In the genomic region with DNA sequence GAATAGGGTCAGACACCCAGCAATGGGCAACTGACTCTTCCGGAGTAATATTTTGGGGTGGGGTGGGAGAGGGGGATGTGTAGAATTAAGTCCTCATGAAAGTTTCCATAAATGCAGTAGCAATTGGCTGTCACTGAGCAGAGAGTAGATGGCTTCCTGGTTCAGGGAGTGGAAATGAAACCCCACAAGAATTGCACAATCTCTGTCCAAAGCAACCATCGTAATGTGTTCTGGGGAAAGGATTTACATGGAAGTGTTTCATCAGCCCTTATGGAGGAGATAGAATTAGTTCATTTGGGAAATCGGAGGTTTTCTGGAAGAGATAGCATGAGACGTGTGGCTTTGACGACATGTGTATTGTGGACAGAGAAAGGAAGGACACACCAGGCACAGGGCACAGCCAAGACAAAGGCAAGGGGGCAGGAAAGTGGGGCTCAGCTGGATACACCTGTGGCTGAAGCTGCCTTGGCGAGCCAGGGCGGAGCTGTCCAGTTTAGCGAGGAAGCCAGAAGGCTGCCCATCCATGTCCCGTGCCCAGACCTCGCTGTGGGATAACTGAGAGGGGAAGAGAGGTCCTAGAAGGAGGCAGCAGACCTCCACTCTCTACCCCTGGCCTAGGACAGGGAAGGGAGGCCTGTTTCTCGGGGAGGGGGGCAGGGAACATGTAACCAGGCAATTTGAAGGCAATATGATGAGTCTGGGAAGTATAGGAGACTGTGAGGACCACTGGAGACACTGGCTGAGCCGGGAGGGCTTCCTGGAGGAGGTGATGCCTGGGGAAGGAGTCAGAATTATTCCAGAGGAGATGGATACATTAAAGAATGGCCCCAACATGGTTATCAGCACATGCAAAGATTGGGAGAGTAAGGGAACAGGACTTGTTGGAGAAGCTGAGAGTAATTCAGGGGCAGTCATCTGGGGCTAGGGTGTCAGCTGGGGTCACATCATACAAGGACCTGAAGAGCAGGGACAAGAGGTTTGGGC, we compare ENCODE assay signal across 17 cellular contexts. TPM values are rescaled to one million over a fixed set of nuclear protein-coding genes. Genes with fewer than 3 reads are reported as not detected.
DNase-seq lines count a peak whose midpoint lies in the region; ATAC-seq and TF ChIP-seq lines count a peak whose summit lies in the region.
"Had no signal": no experiment of that assay in that cellular context is flagged by ENCODE, and none has a peak within 500 bp of the region (broad histone marks: within the 10 kb centered on the region; RNA-seq: fewer than 3 reads in every experiment).

No MANE protein-coding gene starts in this region.

- H3K4me3 ChIP-seq in heart right ventricle = no peak overlapping the region
- H3K4me3 ChIP-seq: suprapubic skin had no signal

- peaks cover 0 to 23% (median 0%) of the 10 kb centered on the region in 9 donors for H3K4me1 ChIP-seq in heart right ventricle

- H3K9me3 ChIP-seq in heart right ventricle = no peaks in the 10 kb centered on the region
- H3K9me3 ChIP-seq: suprapubic skin had no signal

- H3K9me3 Mint-ChIP-seq in activated CD8-positive, alpha-beta T cell treated with anti-CD3 and anti-CD28 coated beads, Interleukin-2, amount 10 ng/mL, durations not matched to agents 7 days and 5 days (ENCODE audit: insufficient read depth) = no peaks in the 10 kb centered on the region
- H3K9me3 Mint-ChIP-seq: activated naive CD4-positive, alpha-beta T cell treated with anti-CD3 and anti-CD28 coated beads, Interleukin-2, amount 50 U/mL, for 72 hours; central memory CD8-positive, alpha-beta T cell; neural crest cell had no signal

- POLR2A ChIA-PET in activated CD8-positive, alpha-beta T cell treated with anti-CD3 and anti-CD28 coated beads, Interleukin-2, amount 10 ng/mL, durations not matched to agents 7 days and 5 days (lab: Charles Lee) = no interaction called here

- peaks cover 0 to 64% (median 35%) of the 10 kb centered on the region in 7 donors for H3K27me3 ChIP-seq in heart right ventricle

- DNase-seq in Right ventricle myocardium inferior (ENCODE audit: missing footprints) (no peak), cardiac septum (ENCODE audit: low spot score) (no peak), SIG-M5 (lab: John Stamatoyannopoulos, UW) (peak; percentile 46), heart right ventricle (no peak), AG08396 (ENCODE audit: low spot score) (no peak)
- DNase-seq in stimulated activated CD4-positive, alpha-beta T cell treated with anti-CD3 and anti-CD28 coated beads, Interleukin-2, amount 100 ng/mL, for 24 hours = no peak
- no peak for DNase-seq in activated CD8-positive, alpha-beta T cell treated with anti-CD3 and anti-CD28 coated beads, Interleukin-2, amount 10 ng/mL, durations not matched to agents 7 days and 5 days
- DNase-seq: activated CD8-positive, alpha-beta memory T cell treated with anti-CD3 and anti-CD28 coated beads, Interleukin-2, amount 10 ng/mL, durations not matched to agents 7 days and 5 days; NCI-H1417 treated with DMSO at 0.1 percent for 48 hours; NCI-H510A treated with DMSO at 0.1 percent for 48 hours; SHP77 had no signal

- H3K27me3 Mint-ChIP-seq in activated CD8-positive, alpha-beta T cell treated with anti-CD3 and anti-CD28 coated beads, Interleukin-2, amount 10 ng/mL, durations not matched to agents 7 days and 5 days (ENCODE audit: low read depth) = peaks cover 32% of the 10 kb centered on the region

- no peak overlapping the region for H3K4me3 Mint-ChIP-seq in activated CD8-positive, alpha-beta T cell treated with anti-CD3 and anti-CD28 coated beads, Interleukin-2, amount 10 ng/mL, durations not matched to agents 7 days and 5 days
- H3K4me3 Mint-ChIP-seq: activated CD8-positive, alpha-beta memory T cell treated with anti-CD3 and anti-CD28 coated beads, Interleukin-2, amount 10 ng/mL, durations not matched to agents 7 days and 5 days; central memory CD8-positive, alpha-beta T cell; neural crest cell had no signal

- H3K27ac Mint-ChIP-seq in activated CD8-positive, alpha-beta T cell treated with anti-CD3 and anti-CD28 coated beads, Interleukin-2, amount 10 ng/mL, durations not matched to agents 7 days and 5 days = no peak overlapping the region
- H3K27ac Mint-ChIP-seq: activated CD8-positive, alpha-beta memory T cell treated with anti-CD3 and anti-CD28 coated beads, Interleukin-2, amount 10 ng/mL, durations not matched to agents 7 days and 5 days; activated naive CD4-positive, alpha-beta T cell treated with anti-CD3 and anti-CD28 coated beads, Interleukin-2, amount 50 U/mL, for 72 hours had no signal

- TF ChIP-seq CTCF in heart right ventricle (IDR thresholded peaks at IDR 0.05) = no peak

- no peaks in the 10 kb centered on the region for H3K36me3 Mint-ChIP-seq in activated CD8-positive, alpha-beta T cell treated with anti-CD3 and anti-CD28 coated beads, Interleukin-2, amount 10 ng/mL, durations not matched to agents 7 days and 5 days (ENCODE audit: low read depth)
- H3K36me3 Mint-ChIP-seq: activated CD8-positive, alpha-beta memory T cell treated with anti-CD3 and anti-CD28 coated beads, Interleukin-2, amount 10 ng/mL, durations not matched to agents 7 days and 5 days; activated naive CD4-positive, alpha-beta T cell treated with anti-CD3 and anti-CD28 coated beads, Interleukin-2, amount 50 U/mL, for 72 hours had no signal

- CTCF ChIA-PET in activated CD8-positive, alpha-beta T cell treated with anti-CD3 and anti-CD28 coated beads, Interleukin-2, amount 10 ng/mL, durations not matched to agents 7 days and 5 days (lab: Charles Lee) = interaction anchor here (0.6 kb wide), 1 partner anchor 54 kb away, joined by 3 read pairs; a partner anchor contains a TSS

- no peaks in the 10 kb centered on the region for H3K36me3 ChIP-seq in heart right ventricle
- H3K36me3 ChIP-seq: suprapubic skin had no signal

- intact Hi-C loops in Right ventricle myocardium inferior (cut with DNase I) = no loop called here
- intact Hi-C loops in cardiac septum (cut with DNase I) = no loop called here
- intact Hi-C loops in heart right ventricle (cut with DNase I) = no loop called here

- WGBS in heart right ventricle, 2 donors = 57 to 64% methylated on average over 12 of the region's 12 CpGs

- H3K27ac ChIP-seq in heart right ventricle = peak overlapping the region in 1 of 10 donors; percentile 76
- H3K27ac ChIP-seq: suprapubic skin had no signal

- peak; percentile 53 for ATAC-seq in Right ventricle myocardium inferior
- peak in 6 of 8 donors; percentile 24 to 72 (median 46) for ATAC-seq in heart right ventricle
- ATAC-seq in activated CD8-positive, alpha-beta T cell treated with anti-CD3 and anti-CD28 coated beads, Interleukin-2, amount 10 ng/mL, durations not matched to agents 7 days and 5 days = no peak
- no peak for ATAC-seq in GM21528 (IDR thresholded peaks at IDR 0.05; ENCODE audit: low FRiP score, unreplicated experiment)
- ATAC-seq: activated CD8-positive, alpha-beta memory T cell treated with anti-CD3 and anti-CD28 coated beads, Interleukin-2, amount 10 ng/mL, durations not matched to agents 7 days and 5 days; activated naive CD4-positive, alpha-beta T cell treated with anti-CD3 and anti-CD28 coated beads, Interleukin-2, amount 50 U/mL, for 72 hours had no signal

- H3K4me1 Mint-ChIP-seq in activated CD8-positive, alpha-beta T cell treated with anti-CD3 and anti-CD28 coated beads, Interleukin-2, amount 10 ng/mL, durations not matched to agents 7 days and 5 days (ENCODE audit: low read depth) = no peaks in the 10 kb centered on the region
- H3K4me1 Mint-ChIP-seq: activated CD8-positive, alpha-beta memory T cell treated with anti-CD3 and anti-CD28 coated beads, Interleukin-2, amount 10 ng/mL, durations not matched to agents 7 days and 5 days; neural crest cell had no signal

RNA-seq across cellular contexts. Expression of a gene that starts 2.6 kb away (rescaled TPM):
- total RNA-seq in Right ventricle myocardium inferior (2.2 TPM), cardiac septum (0.92 TPM), heart right ventricle (1 to 10 TPM in 3 of 10 donors, under 1 TPM in 4, not detected in 3; 0.25 to 4.2 (median 0.91) TPM)
- under 1 TPM; 0.20 to 0.73 TPM for polyA plus RNA-seq in heart right ventricle
- total RNA-seq in activated CD8-positive, alpha-beta T cell treated with anti-CD3 and anti-CD28 coated beads, Interleukin-2, amount 10 ng/mL, durations not matched to agents 7 days and 5 days = not detected
- total RNA-seq: activated CD8-positive, alpha-beta memory T cell treated with anti-CD3 and anti-CD28 coated beads, Interleukin-2, amount 10 ng/mL, durations not matched to agents 7 days and 5 days; activated naive CD4-positive, alpha-beta T cell treated with anti-CD3 and anti-CD28 coated beads, Interleukin-2, amount 50 U/mL, for 72 hours; neural crest cell had no signal

RNA-seq across cellular contexts. Expression of a gene that starts 12.8 kb away (rescaled TPM):
- total RNA-seq in Right ventricle myocardium inferior (15.6 TPM), cardiac septum (7.6 TPM), heart right ventricle (10 to 100 TPM in 2 of 10 donors, 1 to 10 TPM in 8; 1.6 to 29.6 (median 4.6) TPM)
- polyA plus RNA-seq in heart right ventricle = under 1 TPM; 0.54 to 0.95 TPM
- total RNA-seq in activated CD8-positive, alpha-beta T cell treated with anti-CD3 and anti-CD28 coated beads, Interleukin-2, amount 10 ng/mL, durations not matched to agents 7 days and 5 days = not detected
- total RNA-seq: activated CD8-positive, alpha-beta memory T cell treated with anti-CD3 and anti-CD28 coated beads, Interleukin-2, amount 10 ng/mL, durations not matched to agents 7 days and 5 days; activated naive CD4-positive, alpha-beta T cell treated with anti-CD3 and anti-CD28 coated beads, Interleukin-2, amount 50 U/mL, for 72 hours; neural crest cell had no signal

RNA-seq across cellular contexts. Expression of a gene that starts 28.5 kb away (rescaled TPM):
- total RNA-seq in Right ventricle myocardium inferior = not detected
- not detected for total RNA-seq in cardiac septum
- not detected for total RNA-seq in heart right ventricle
- not detected for polyA plus RNA-seq in heart right ventricle
- not detected for total RNA-seq in activated CD8-positive, alpha-beta T cell treated with anti-CD3 and anti-CD28 coated beads, Interleukin-2, amount 10 ng/mL, durations not matched to agents 7 days and 5 days
- total RNA-seq: activated CD8-positive, alpha-beta memory T cell treated with anti-CD3 and anti-CD28 coated beads, Interleukin-2, amount 10 ng/mL, durations not matched to agents 7 days and 5 days; activated naive CD4-positive, alpha-beta T cell treated with anti-CD3 and anti-CD28 coated beads, Interleukin-2, amount 50 U/mL, for 72 hours; lower leg skin; neural crest cell; suprapubic skin had no signal

RNA-seq across cellular contexts. Expression of a gene that starts 32.6 kb away (rescaled TPM):
- 0.30 TPM for total RNA-seq in Right ventricle myocardium inferior
- total RNA-seq in cardiac septum = not detected
- 1 to 10 TPM in 1 of 10 donors, under 1 TPM in 4, not detected in 5; 0.21 to 1.0 (median 0.44) TPM for total RNA-seq in heart right ventricle
- under 1 TPM; 0.13 to 0.44 TPM for polyA plus RNA-seq in heart right ventricle
- total RNA-seq in activated CD8-positive, alpha-beta T cell treated with anti-CD3 and anti-CD28 coated beads, Interleukin-2, amount 10 ng/mL, durations not matched to agents 7 days and 5 days = under 1 TPM; 0.29 to 0.31 TPM
- total RNA-seq: lower leg skin, neural crest cell, suprapubic skin had no signal

RNA-seq across cellular contexts. Expression of a gene that starts 53.9 kb away (rescaled TPM):
- total RNA-seq in Right ventricle myocardium inferior (139 TPM), cardiac septum (77.0 TPM), heart right ventricle (100 to 1,000 TPM in 3 of 10 donors, 10 to 100 TPM in 7; 75.3 to 132 (median 86.0) TPM)
- polyA plus RNA-seq in heart right ventricle = 100 to 1,000 TPM; 149 to 388 TPM
- 10 to 100 TPM; 92.8 to 95.1 TPM for total RNA-seq in activated CD8-positive, alpha-beta T cell treated with anti-CD3 and anti-CD28 coated beads, Interleukin-2, amount 10 ng/mL, durations not matched to agents 7 days and 5 days

Comparison
In these comparisons a context has a peak if more than half of its experiments do, and no peak if none do; other contexts are left out.
1. ATAC-seq: peak in Right ventricle myocardium inferior (single experiment) and heart right ventricle (6 of 8); none in activated CD8-positive, alpha-beta T cell treated with anti-CD3 and anti-CD28 coated beads, Interleukin-2, amount 10 ng/mL, durations not matched to agents 7 days and 5 days (single experiment) and GM21528 (single experiment).